22 cellular contexts compared by ENCODE assay signal in the genomic region with DNA sequence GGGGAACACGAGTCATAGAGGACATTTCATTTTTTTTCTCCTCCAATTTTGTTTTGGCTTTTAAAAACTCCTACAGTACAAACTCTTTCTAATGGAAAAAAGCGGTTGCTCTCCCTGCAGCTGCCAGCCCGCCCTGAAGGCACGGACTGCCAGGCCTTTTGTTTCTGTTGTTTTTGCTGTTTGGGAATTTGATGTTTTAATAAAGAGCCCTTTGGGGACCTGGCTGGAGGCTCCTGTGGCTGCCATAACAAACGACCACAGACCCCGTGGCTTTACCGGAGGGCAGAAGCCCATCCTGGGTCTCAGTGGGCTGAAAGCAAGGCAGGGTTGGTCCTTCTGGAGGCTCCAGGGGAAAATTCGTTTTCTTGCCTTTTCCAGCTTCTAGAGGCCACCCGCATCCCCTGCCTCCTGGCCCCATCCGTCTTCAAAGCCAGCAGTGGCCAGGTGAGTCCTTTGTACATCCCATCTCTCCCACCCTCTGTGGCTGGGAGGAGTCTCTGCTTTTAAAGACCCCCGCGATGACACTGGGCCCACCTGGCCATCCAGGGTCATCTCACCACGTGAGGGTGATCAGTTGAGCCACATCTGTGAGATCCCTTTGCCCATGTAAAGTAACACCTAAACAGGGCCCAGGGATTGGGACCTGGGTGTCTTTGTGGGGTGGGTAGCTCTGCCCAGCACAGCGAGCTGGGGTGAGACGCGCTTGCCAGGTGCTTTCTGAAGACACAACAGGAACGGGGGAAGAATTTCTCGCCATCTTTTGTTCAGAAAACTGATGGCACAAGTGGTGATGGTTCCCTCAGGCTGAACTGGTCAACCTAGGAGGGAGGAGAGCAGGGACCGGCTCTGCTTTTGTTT.
A peak's percentile ranks its signal among the peaks of the same experiment; 100 is the strongest.
DNase-seq lines count a peak whose midpoint lies in the region; ATAC-seq and TF ChIP-seq lines count a peak whose summit lies in the region.
"Had no signal": no experiment of that assay in that cellular context is flagged by ENCODE, and none has a peak within 500 bp of the region (broad histone marks: within the 10 kb centered on the region; RNA-seq: fewer than 3 reads in every experiment).

No MANE protein-coding gene starts in this region.

- no peak for TF ChIP-seq POLR2A in breast epithelium (IDR thresholded peaks at IDR 0.05)

- no peak for ATAC-seq in sciatic nerve
- ATAC-seq: GM12878, Right ventricle myocardium inferior had no signal

- H3K36me3 ChIP-seq in NT2/D1 (ENCODE audit: insufficient read depth, insufficient read length, low read length) (peaks cover 52% of the 10 kb centered on the region), breast epithelium (no peaks in the 10 kb centered on the region)

- TF ChIP-seq CTCF in breast epithelium (IDR thresholded peaks at IDR 0.05) = no peak

- H3K27ac ChIP-seq in breast epithelium = no peak overlapping the region
- H3K27ac ChIP-seq: epithelial cell of prostate had no signal

- DNase-seq in ELF-1 (ENCODE audit: low read depth, low spot score) = peak; percentile 82
- peak; percentile 38 for DNase-seq in NT2/D1 (ENCODE audit: low read depth, low spot score)
- DNase-seq in fibroblast of peridontal ligament (ENCODE audit: extremely low read depth) = peak; percentile 32
- DNase-seq in sciatic nerve (ENCODE audit: low spot score) = peak; percentile 21
- DNase-seq in breast epithelium (ENCODE audit: low spot score in 2 of 2) = no peak
- no peak for DNase-seq in stimulated activated CD4-positive, alpha-beta T cell treated with anti-CD3 and anti-CD28 coated beads, Interleukin-1b, Interleukin-23, amount 100 ng/mL, for 48 hours
- DNase-seq in glomerular visceral epithelial cell (ENCODE audit: extremely low spot score) = no peak
- DNase-seq in HEK293T (ENCODE audit: extremely low spot score) = no peak
- DNase-seq: activated B cell treated with CpG ODN at 0.5 μM for 24 hours; activated CD4-positive, alpha-beta T cell treated with anti-CD3 and anti-CD28 coated beads, Interleukin-2, amount 50 U/mL, for 4 hours; activated CD8-positive, alpha-beta memory T cell treated with anti-CD3 and anti-CD28 coated beads, Interleukin-2, amount 50 U/mL, for 48 hours; activated gamma-delta T cell; CD8-positive, alpha-beta memory T cell; DMS53; left colon; NCI-H187; stimulated activated naive CD4-positive, alpha-beta T cell; SW 1271 had no signal

- H3K4me1 ChIP-seq in NT2/D1 (ENCODE audit: insufficient read depth, insufficient read length) (peaks cover 43% of the 10 kb centered on the region), breast epithelium (no peaks in the 10 kb centered on the region)

- intact Hi-C loops in sciatic nerve (cut with DNase I) = no loop called here
- intact Hi-C loops in breast epithelium (cut with DNase I; ENCODE audit: low total_unique reads) = no loop called here

- H3K9me3 ChIP-seq in NT2/D1 (ENCODE audit: insufficient read depth, low read length) = peaks cover 21% of the 10 kb centered on the region; the same call in 1 of the 2 replicates
- H3K9me3 ChIP-seq in breast epithelium = no peaks in the 10 kb centered on the region

- POLR2A ChIA-PET in HEK293T (lab: Yijun Ruan, JAX) = no interaction called here

- H3K4me3 ChIP-seq in NT2/D1 (ENCODE audit: insufficient read length, low read depth) (no peak overlapping the region), breast epithelium (no peak overlapping the region)
- H3K4me3 ChIP-seq: dorsolateral prefrontal cortex, GM12878 had no signal

- CTCF ChIA-PET in HEK293T (lab: Yijun Ruan, JAX) = interaction anchor here (0.5 kb wide), 1 partner anchor 24 kb away, joined by 3 read pairs; no protein-coding TSS in a partner anchor

- H3K27me3 ChIP-seq in NT2/D1 (ENCODE audit: insufficient read depth, insufficient read length) (no peaks in the 10 kb centered on the region), breast epithelium (no peaks in the 10 kb centered on the region)
- H3K27me3 ChIP-seq: dorsolateral prefrontal cortex had no signal

- no peak overlapping the region for H3K9ac ChIP-seq in NT2/D1 (ENCODE audit: insufficient read length, low read depth)

TF ChIP-seq in HEK293T, 16 proteins besides CTCF, POLR2A, EP300 and RAD21:
- no peak for TF ChIP-seq SUZ12 (IDR thresholded peaks at IDR 0.05)
- no peak for TF ChIP-seq CTBP1 (IDR thresholded peaks at IDR 0.05; ENCODE audit: borderline replicate concordance)
- no peak for TF ChIP-seq L3MBTL2 (conservative IDR thresholded peaks at IDR 0.05)
- no peak for TF ChIP-seq FOXM1 (IDR thresholded peaks at IDR 0.05; ENCODE audit: borderline replicate concordance)
- no peak for TF ChIP-seq ARNT (IDR thresholded peaks at IDR 0.05)
- TF ChIP-seq NFRKB (IDR thresholded peaks at IDR 0.05) = no peak
- no peak for TF ChIP-seq ELF4 (IDR thresholded peaks at IDR 0.05)
- no peak for TF ChIP-seq TARDBP (IDR thresholded peaks at IDR 0.05)
- TF ChIP-seq SP1 (IDR thresholded peaks at IDR 0.05) = no peak
- no peak for TF ChIP-seq HDGF (IDR thresholded peaks at IDR 0.05; ENCODE audit: borderline replicate concordance)
- no peak for TF ChIP-seq FOXK2 (IDR thresholded peaks at IDR 0.05)
- no peak for TF ChIP-seq BHLHE40 (IDR thresholded peaks at IDR 0.05; ENCODE audit: borderline replicate concordance)
- no peak for TF ChIP-seq ZNF384 (IDR thresholded peaks at IDR 0.05)
- TF ChIP-seq FOXA1 (IDR thresholded peaks at IDR 0.05) = no peak
- TF ChIP-seq, protein P1, sequence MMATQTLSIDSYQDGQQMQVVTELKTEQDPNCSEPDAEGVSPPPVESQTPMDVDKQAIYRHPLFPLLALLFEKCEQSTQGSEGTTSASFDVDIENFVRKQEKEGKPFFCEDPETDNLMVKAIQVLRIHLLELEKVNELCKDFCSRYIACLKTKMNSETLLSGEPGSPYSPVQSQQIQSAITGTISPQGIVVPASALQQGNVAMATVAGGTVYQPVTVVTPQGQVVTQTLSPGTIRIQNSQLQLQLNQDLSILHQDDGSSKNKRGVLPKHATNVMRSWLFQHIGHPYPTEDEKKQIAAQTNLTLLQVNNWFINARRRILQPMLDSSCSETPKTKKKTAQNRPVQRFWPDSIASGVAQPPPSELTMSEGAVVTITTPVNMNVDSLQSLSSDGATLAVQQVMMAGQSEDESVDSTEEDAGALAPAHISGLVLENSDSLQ (IDR thresholded peaks at IDR 0.05) = no peak
- no peak for TF ChIP-seq LEF1 (IDR thresholded peaks at IDR 0.05; ENCODE audit: borderline replicate concordance)
TF ChIP-seq in HEK293T: peak in this region for 0.

Comparison
In these comparisons a context has a peak if more than half of its experiments do, and no peak if none do; other contexts are left out.
1. DNase-seq: peak in ELF-1 (single experiment), NT2/D1 (single experiment), fibroblast of peridontal ligament (single experiment) and sciatic nerve (single experiment); none in breast epithelium (0 of 2), stimulated activated CD4-positive, alpha-beta T cell treated with anti-CD3 and anti-CD28 coated beads, Interleukin-1b, Interleukin-23, amount 100 ng/mL, for 48 hours (single experiment), glomerular visceral epithelial cell (single experiment) and HEK293T (single experiment).